ENCODE assay signal across 9 cellular contexts in the genomic region with DNA sequence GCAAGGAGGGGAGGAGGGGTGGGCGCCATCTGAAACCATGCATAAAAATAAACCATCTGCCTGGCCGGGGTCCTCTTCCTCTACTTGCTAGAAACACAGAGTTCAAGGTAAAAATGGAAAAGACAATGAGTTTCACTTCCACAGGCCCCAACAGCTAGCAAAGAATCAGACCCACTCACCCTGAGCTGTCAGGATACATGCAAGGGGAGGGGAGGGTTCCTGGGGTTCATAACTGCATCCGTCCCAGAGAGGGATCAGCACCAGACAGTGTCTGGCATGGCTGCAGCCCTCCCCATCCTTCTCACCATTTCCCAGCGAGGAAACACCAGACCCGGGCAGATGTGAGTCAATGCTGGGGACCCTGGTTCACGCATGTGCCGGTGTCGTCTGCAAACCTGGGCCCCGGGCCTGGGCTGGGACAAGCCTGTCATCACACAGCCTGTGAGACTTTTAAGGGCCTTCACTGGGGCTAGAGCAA. TPM values are rescaled to one million over a fixed set of nuclear protein-coding genes. Genes with fewer than 3 reads are reported as not detected.
DNase-seq lines count a peak whose midpoint lies in the region; ATAC-seq and TF ChIP-seq lines count a peak whose summit lies in the region.
"Had no signal": no experiment of that assay in that cellular context is flagged by ENCODE, and none has a peak within 500 bp of the region (broad histone marks: within the 10 kb centered on the region; RNA-seq: fewer than 3 reads in every experiment).

No MANE protein-coding gene starts in this region.

- no peaks in the 10 kb centered on the region for H3K36me3 ChIP-seq in upper lobe of right lung

- TF ChIP-seq POLR2A in GM18505 (IDR thresholded peaks at IDR 0.05; ENCODE audit: borderline replicate concordance, extremely low read depth, insufficient read depth, insufficient read length), result peak; percentile 19

- TF ChIP-seq CTCF in coronary artery (IDR thresholded peaks at IDR 0.05), result no peak
- TF ChIP-seq CTCF in upper lobe of right lung (IDR thresholded peaks at IDR 0.05), result no peak

- H3K9me3 Mint-ChIP-seq in memory B cell, result no peaks in the 10 kb centered on the region

- no peaks in the 10 kb centered on the region for H3K27me3 ChIP-seq in upper lobe of right lung

- intact Hi-C loops in upper lobe of right lung (cut with DNase I), result no loop called here

- ATAC-seq in GM18505 (IDR thresholded peaks at IDR 0.05; ENCODE audit: unreplicated experiment) (peak; percentile 47), GM21576 (IDR thresholded peaks at IDR 0.05; ENCODE audit: unreplicated experiment) (peak; percentile 40), memory B cell (ENCODE audit: low read depth) (peak; percentile 75), upper lobe of right lung (no peak)
- ATAC-seq: left cardiac atrium had no signal

- peaks cover 4% of the 10 kb centered on the region for H3K36me3 Mint-ChIP-seq in memory B cell

- H3K9me3 ChIP-seq in upper lobe of right lung, result no peaks in the 10 kb centered on the region

- H3K27me3 Mint-ChIP-seq in memory B cell, result no peaks in the 10 kb centered on the region

- peak overlapping the region; percentile 30 for H3K4me3 Mint-ChIP-seq in memory B cell

- H3K27ac ChIP-seq in coronary artery, result no peak overlapping the region
- H3K27ac ChIP-seq in upper lobe of right lung, result no peak overlapping the region

- H3K4me1 Mint-ChIP-seq in memory B cell, result peaks cover 66% of the 10 kb centered on the region

- no peak overlapping the region for H3K4me3 ChIP-seq in coronary artery
- no peak overlapping the region for H3K4me3 ChIP-seq in upper lobe of right lung

- H3K4me1 ChIP-seq in upper lobe of right lung, result peaks cover 32% of the 10 kb centered on the region

- H3K27ac Mint-ChIP-seq in memory B cell, result no peak overlapping the region

- peak; percentile 54 for DNase-seq in NAMALWA (ENCODE audit: low spot score)
- DNase-seq in memory B cell (ENCODE audit: low spot score in 2 of 2), result peak in 1 of 2 donors; percentile 21
- DNase-seq in AML-193 (lab: John Stamatoyannopoulos, UW), result no peak
- DNase-seq in NCI-H2107 (lab: John Stamatoyannopoulos, UW), result no peak
- DNase-seq in coronary artery (ENCODE audit: low spot score), result no peak
- no peak for DNase-seq in upper lobe of right lung
- DNase-seq: left cardiac atrium had no signal

RNA-seq across cellular contexts. Expression of gene SEMA4D, which starts 55.4 kb away (rescaled TPM):
- 46.2 TPM for total RNA-seq in upper lobe of right lung
